In genomic region chrX:153598541-153599191, GRCh38 we compare ENCODE assay signal across 8 cellular contexts. TPM values are rescaled to one million over a fixed set of nuclear protein-coding genes. Genes with fewer than 3 reads are reported as not detected.
A peak's percentile ranks its signal among the peaks of the same experiment; 100 is the strongest.
DNase-seq lines count a peak whose midpoint lies in the region; ATAC-seq, FAIRE-seq and TF ChIP-seq lines count a peak whose summit lies in the region.

Gene CCNQ, minus strand, starts transcription at chrX:153599139. Its CDS starts 66 bp downstream, at chrX:153599073.

- H3K4me3 Mint-ChIP-seq in Calu3 (ENCODE audit: low read depth, unreplicated experiment), result peak within 1 kb of the TSS; percentile 69
- H3K4me3 Mint-ChIP-seq in T-helper 2 cell treated with Interferon-gamma antibody and Interleukin-4, amounts not matched to agents 5 μg/mL and 100 μg/mL, for 36 hours, result peak within 1 kb of the TSS; percentile 89

- peaks cover 24% of the 10 kb centered on the region for H3K36me3 Mint-ChIP-seq in Calu3 (ENCODE audit: insufficient read depth, unreplicated experiment)
- peaks cover 5% of the 10 kb centered on the region for H3K36me3 Mint-ChIP-seq in T-helper 2 cell treated with Interferon-gamma antibody and Interleukin-4, amounts not matched to agents 5 μg/mL and 100 μg/mL, for 36 hours (ENCODE audit: low read depth)

- peaks cover 12% of the 10 kb centered on the region for H3K27me3 Mint-ChIP-seq in Calu3 (ENCODE audit: unreplicated experiment)
- H3K27me3 Mint-ChIP-seq in T-helper 2 cell treated with Interferon-gamma antibody and Interleukin-4, amounts not matched to agents 5 μg/mL and 100 μg/mL, for 36 hours (ENCODE audit: low read depth), result no peaks in the 10 kb centered on the region

- no peaks in the 10 kb centered on the region for H3K27me3 ChIP-seq in effector memory CD4-positive, alpha-beta T cell (replicated peaks; ENCODE audit: control insufficient read depth, insufficient read depth, low read length, poor library complexity, severe bottlenecking)
- no peaks in the 10 kb centered on the region for H3K27me3 ChIP-seq in mesendoderm (ENCODE audit: insufficient read depth, low read length, poor library complexity)
- H3K27me3 ChIP-seq in testis, result no peaks in the 10 kb centered on the region

- intact Hi-C loops in Calu3 (cut with micrococcal nuclease; ENCODE audit: unreplicated experiment) (no loop called here), testis (cut with DNase I; ENCODE audit: low total_unique reads) (no loop called here)

- no peaks in the 10 kb centered on the region for H3K79me2 ChIP-seq in mesendoderm (ENCODE audit: control insufficient read depth, insufficient read depth, low read length)

- H3K4me1 ChIP-seq in effector memory CD4-positive, alpha-beta T cell (ENCODE audit: control insufficient read depth, insufficient read depth, low read length, poor library complexity, severe bottlenecking), result peaks cover 11% of the 10 kb centered on the region
- H3K4me1 ChIP-seq in mesendoderm (ENCODE audit: control insufficient read depth, low read depth, low read length) (no peaks in the 10 kb centered on the region), testis (peaks cover 2% of the 10 kb centered on the region)

- H3K23ac ChIP-seq in mesendoderm (ENCODE audit: low read length), result no peak within 1 kb of the TSS

- H3K9me3 ChIP-seq in effector memory CD4-positive, alpha-beta T cell (ENCODE audit: control insufficient read depth, low read length), result no peaks in the 10 kb centered on the region
- H3K9me3 ChIP-seq in testis, result no peaks in the 10 kb centered on the region

- WGBS in mesendoderm (ENCODE audit: extremely low coverage, insufficient coverage, low lambda C conversion rate), result no CpG with 5 or more reads among the region's 79 CpGs
- 0% methylated on average over 8 of the region's 79 CpGs; no CpG with 5 or more reads in 1 of the 2 donors for WGBS in testis, 2 donors

- H4K8ac ChIP-seq in mesendoderm (ENCODE audit: low read depth, low read length), result no peak within 1 kb of the TSS

- no TSS peak for BruUV-seq in Calu3 (replicated peaks; lab: Mats Ljungman, UMichigan)

- peak; percentile 37 for ATAC-seq in HG03565 (IDR thresholded peaks at IDR 0.05; ENCODE audit: unreplicated experiment)

- H2BK5ac ChIP-seq in mesendoderm (ENCODE audit: low read length), result no peak within 1 kb of the TSS

- FAIRE-seq in GM12891 (lab: Jason Lieb, UNC), result no peak

- H3K4me2 ChIP-seq in mesendoderm (ENCODE audit: low read length), result peak within 1 kb of the TSS; percentile 74

- peak within 1 kb of the TSS; percentile 65 for H3K4me3 ChIP-seq in effector memory CD4-positive, alpha-beta T cell (ENCODE audit: insufficient read depth, low read depth, low read length, poor library complexity, severe bottlenecking)
- peak within 1 kb of the TSS; percentile 48 for H3K4me3 ChIP-seq in mesendoderm (ENCODE audit: low read length)
- peak within 1 kb of the TSS; percentile 60 to 74 for H3K4me3 ChIP-seq in testis

- peaks cover 14% of the 10 kb centered on the region for H3K36me3 ChIP-seq in effector memory CD4-positive, alpha-beta T cell (ENCODE audit: control insufficient read depth, insufficient read depth, low read length)
- H3K36me3 ChIP-seq in mesendoderm (ENCODE audit: control insufficient read depth, insufficient read depth, low read length) (no peaks in the 10 kb centered on the region), testis (ENCODE audit: low read depth, missing control alignments) (no peaks in the 10 kb centered on the region)

- H3K4me1 Mint-ChIP-seq in Calu3 (ENCODE audit: low read depth, unreplicated experiment), result peaks cover 35% of the 10 kb centered on the region
- peaks cover 34% of the 10 kb centered on the region for H3K4me1 Mint-ChIP-seq in T-helper 2 cell treated with Interferon-gamma antibody and Interleukin-4, amounts not matched to agents 5 μg/mL and 100 μg/mL, for 36 hours (ENCODE audit: low read depth)

- peak within 1 kb of the TSS; percentile 81 for H3K56ac ChIP-seq in mesendoderm (ENCODE audit: low read length)

- DNase-seq in Calu3 (peak; percentile 30), GM20000 (ENCODE audit: low spot score) (peak; percentile 35), mesendoderm (peak; percentile 15), testis (no peak), GM12891 (ENCODE audit: insufficient read length, low spot score) (no peak)
- peak; percentile 19 for DNase-seq in T-helper 2 cell treated with Interferon-gamma antibody and Interleukin-4, amounts not matched to agents 5 μg/mL and 100 μg/mL, for 36 hours (ENCODE audit: low spot score)
- no peak for DNase-seq in effector memory CD4-positive, alpha-beta T cell

- no peak within 1 kb of the TSS for H2AK5ac ChIP-seq in mesendoderm (ENCODE audit: low read length)

- TF ChIP-seq CTCF in Calu3 (IDR thresholded peaks at IDR 0.05; ENCODE audit: unreplicated experiment) (no peak), GM20000 (IDR thresholded peaks at IDR 0.05; ENCODE audit: extremely low read depth, missing control alignments) (no peak), testis (IDR thresholded peaks at IDR 0.05) (no peak)

- no peaks in the 10 kb centered on the region for H3K79me1 ChIP-seq in mesendoderm (ENCODE audit: low read length)

- H3K27ac ChIP-seq in effector memory CD4-positive, alpha-beta T cell (ENCODE audit: insufficient read depth, low read length, poor library complexity, severe bottlenecking), result peak within 1 kb of the TSS; percentile 66
- H3K27ac ChIP-seq in mesendoderm (ENCODE audit: low read depth, low read length), result no peak within 1 kb of the TSS
- peak within 1 kb of the TSS in 1 of 2 donors; percentile 41 for H3K27ac ChIP-seq in testis

- CTCF ChIA-PET in Calu3 (lab: Charles Lee), result interaction anchor here (1.6 kb wide), 1 partner anchor 38 kb away, joined by 3 read pairs; no protein-coding TSS in a partner anchor

- H2BK120ac ChIP-seq in mesendoderm (ENCODE audit: low read depth, low read length), result no peak within 1 kb of the TSS

- H2BK15ac ChIP-seq in mesendoderm (replicated peaks; ENCODE audit: low read depth), result no peak within 1 kb of the TSS

- TF ChIP-seq POLR2A in testis (IDR thresholded peaks at IDR 0.05), result no peak
- no peak for TF ChIP-seq POLR2A in GM12891 (IDR thresholded peaks at IDR 0.05; ENCODE audit: low read depth, low read length)

- H3K18ac ChIP-seq in mesendoderm (ENCODE audit: low read length), result peak within 1 kb of the TSS; percentile 80

- no peak within 1 kb of the TSS for H4K5ac ChIP-seq in mesendoderm (ENCODE audit: low read length)

- no peak within 1 kb of the TSS for H3K4ac ChIP-seq in mesendoderm (ENCODE audit: low read depth, low read length)

- peak within 1 kb of the TSS; percentile 77 for H3K9ac ChIP-seq in mesendoderm (ENCODE audit: low read length)

- H3K9me3 Mint-ChIP-seq in Calu3 (ENCODE audit: low read depth, unreplicated experiment), result no peaks in the 10 kb centered on the region
- H3K9me3 Mint-ChIP-seq in T-helper 2 cell treated with Interferon-gamma antibody and Interleukin-4, amounts not matched to agents 5 μg/mL and 100 μg/mL, for 36 hours, result no peaks in the 10 kb centered on the region

- peak within 1 kb of the TSS; percentile 57 for H3K27ac Mint-ChIP-seq in Calu3 (ENCODE audit: unreplicated experiment)
- H3K27ac Mint-ChIP-seq in T-helper 2 cell treated with Interferon-gamma antibody and Interleukin-4, amounts not matched to agents 5 μg/mL and 100 μg/mL, for 36 hours, result peak within 1 kb of the TSS; percentile 75

TF ChIP-seq in GM12891, 5 proteins besides CTCF, POLR2A, EP300 and RAD21:
- no peak for TF ChIP-seq SPI1 (IDR thresholded peaks at IDR 0.05; ENCODE audit: low read depth, low read length)
- no peak for TF ChIP-seq TAF1 (IDR thresholded peaks at IDR 0.05; ENCODE audit: low read depth, low read length)
- TF ChIP-seq POU2F2 (IDR thresholded peaks at IDR 0.05; ENCODE audit: low read depth, low read length), result no peak
- TF ChIP-seq POLR2AphosphoS5 (IDR thresholded peaks at IDR 0.05; ENCODE audit: low read depth, low read length), result no peak

RNA-seq across cellular contexts. Expression of gene CCNQ, which starts in this region (rescaled TPM):
- total RNA-seq in Calu3 (2022) (17.8 and 18.9 TPM in 2 replicates), testis (10 to 100 TPM; 26.9 to 27.6 TPM)
- 17.9 TPM for polyA plus RNA-seq in mesendoderm (2013, experiment 1 of 2)
- polyA plus RNA-seq in mesendoderm (2013, experiment 2 of 2), result 18.2 TPM
- polyA plus RNA-seq in testis (ENCODE audit: insufficient read depth, low read depth, low replicate concordance), result 19.6 TPM
- 12.6 TPM for polyA plus RNA-seq in GM12891 (2012; ENCODE audit: low read depth, missing spikeins)

Comparison
In these comparisons a context has a peak if more than half of its experiments do, and no peak if none do; other contexts are left out.
1. DNase-seq: peak in Calu3 (single experiment), GM20000 (single experiment), T-helper 2 cell treated with Interferon-gamma antibody and Interleukin-4, amounts not matched to agents 5 μg/mL and 100 μg/mL, for 36 hours (single experiment) and mesendoderm (single experiment); none in effector memory CD4-positive, alpha-beta T cell (0 of 3), testis (single experiment) and GM12891 (single experiment).
2. Peak in every context shown above with its lines, with median percentiles within 50 percentile points of each other: H3K4me3 ChIP-seq.